In the genomic region with DNA sequence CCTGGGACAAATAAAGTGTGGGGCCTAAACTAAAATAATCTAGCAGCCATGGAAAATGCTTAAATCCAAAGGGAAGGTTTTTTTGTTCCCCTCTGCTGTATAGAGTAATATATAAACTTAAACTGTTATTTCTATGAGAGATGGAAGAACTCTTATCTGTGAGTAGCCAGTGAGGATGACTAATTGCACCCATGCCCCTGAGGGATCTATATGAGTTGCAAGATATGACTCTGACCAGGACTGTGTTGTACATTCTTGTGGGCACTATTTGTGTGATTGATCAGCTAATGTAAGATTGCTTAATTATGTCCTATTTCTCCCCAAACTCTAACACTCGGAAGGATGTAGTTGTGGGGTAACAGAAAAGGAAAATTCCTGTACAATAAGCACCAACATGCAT, we compare ENCODE assay signal across 32 cellular contexts. TPM values are rescaled to one million over a fixed set of nuclear protein-coding genes. Genes with fewer than 3 reads are reported as not detected.
A peak's percentile ranks its signal among the peaks of the same experiment; 100 is the strongest.
DNase-seq lines count a peak whose midpoint lies in the region; ATAC-seq, FAIRE-seq and TF ChIP-seq lines count a peak whose summit lies in the region.
"Had no signal": no experiment of that assay in that cellular context is flagged by ENCODE, and none has a peak within 500 bp of the region (broad histone marks: within the 10 kb centered on the region; RNA-seq: fewer than 3 reads in every experiment).

No MANE protein-coding gene starts in this region.

- DNase-seq in MCF 10A (ENCODE audit: unreplicated experiment) = peak; percentile 6
- no peak for DNase-seq in breast epithelium (ENCODE audit: low spot score in 2 of 2)
- no peak for DNase-seq in K562 (ENCODE audit: extremely low read depth in 1 of 4, low spot score in 3 of 4)
- DNase-seq in foreskin keratinocyte = peak in 1 of 2 donors; percentile 61
- DNase-seq in T-helper 2 cell treated with Interferon-gamma antibody and Interleukin-4, amounts not matched to agents 5 μg/mL and 100 μg/mL, for 36 hours (ENCODE audit: low spot score) = no peak
- DNase-seq in MV-4-11 (lab: John Stamatoyannopoulos, UW) = no peak
- DNase-seq in NCI-H2107 (lab: John Stamatoyannopoulos, UW) = no peak
- DNase-seq: 8988T; activated CD4-positive, alpha-beta T cell treated with anti-CD3 and anti-CD28 coated beads, Interleukin-2, amount 10 ng/mL, durations not matched to agents 24 days and 14 days; activated effector memory CD4-positive, alpha-beta T cell treated with anti-CD3 and anti-CD28 coated beads, Interleukin-2, amount 50 U/mL, for 16 hours; activated naive CD8-positive, alpha-beta T cell treated with anti-CD3 and anti-CD28 coated beads, Interleukin-2, amount 10 ng/mL, durations not matched to agents 7 days and 5 days; activated T-cell treated with anti-CD3 and anti-CD28 coated beads, Interleukin-2, amount 50 U/mL, for 1 hour; CD4-positive, alpha-beta T cell; effector memory CD4-positive, alpha-beta T cell; erythroblast; gastrocnemius medialis; hippocampal formation; mesenchymal stem cell; MG63; NCI-H2081 treated with DMSO at 0.1 percent for 48 hours; NCI-H446 treated with DMSO at 0.1 percent for 48 hours; stimulated activated naive CD8-positive, alpha-beta T cell treated with anti-CD3 and anti-CD28 coated beads, Interleukin-15, Interleukin-2, amounts not matched to agents 100 U/mL and 50 U/mL, for 24 hours; WERI-Rb-1 had no signal

- H2AFZ ChIP-seq in K562 (ENCODE audit: low read depth, low read length) = no peak overlapping the region

- TF ChIP-seq EP300 in K562 (IDR thresholded peaks at IDR 0.05; ENCODE audit: low read length) = no peak

- intact Hi-C loops in MCF 10A (cut with micrococcal nuclease) = loop anchor here (5.0 kb wide), 2 partner anchors 240 to 675 kb away; no protein-coding TSS in a partner anchor
- intact Hi-C loops in breast epithelium (cut with DNase I; ENCODE audit: low total_unique reads) = no loop called here
- intact Hi-C loops in K562 (cut with micrococcal nuclease) = no loop called here

- no peak overlapping the region for H3K9ac ChIP-seq in K562 (ENCODE audit: insufficient read depth in 1 of 2, low read depth in 2 of 2, low read length in 2 of 2)

- H3K27me3 Mint-ChIP-seq in MCF 10A (ENCODE audit: insufficient read depth, unreplicated experiment) = no peaks in the 10 kb centered on the region
- no peaks in the 10 kb centered on the region for H3K27me3 Mint-ChIP-seq in T-helper 2 cell treated with Interferon-gamma antibody and Interleukin-4, amounts not matched to agents 5 μg/mL and 100 μg/mL, for 36 hours (ENCODE audit: low read depth)
- H3K27me3 Mint-ChIP-seq: brain, progenitor cell of endocrine pancreas had no signal

- no peaks in the 10 kb centered on the region for H3K9me3 ChIP-seq in breast epithelium
- no peaks in the 10 kb centered on the region for H3K9me3 ChIP-seq in K562 (replicated peaks; ENCODE audit: control insufficient read depth, insufficient read depth, low read depth, low read length)
- H3K9me3 ChIP-seq: gastrocnemius medialis, MG63, thoracic aorta had no signal

- TF ChIP-seq RAD21 in K562 (CRISPR knock-in tag; conservative IDR thresholded peaks at IDR 0.05 in 1 of 2, IDR thresholded peaks at IDR 0.05 in 1 of 2) = no peak

- H3K27me3 ChIP-seq in breast epithelium = no peaks in the 10 kb centered on the region
- no peaks in the 10 kb centered on the region; a peak in 1 of 5 replicates for H3K27me3 ChIP-seq in K562 (ENCODE audit: control insufficient read depth in 2 of 2, insufficient read depth in 2 of 2, low read length in 2 of 2)
- no peaks in the 10 kb centered on the region for H3K27me3 ChIP-seq in foreskin keratinocyte
- H3K27me3 ChIP-seq: gastrocnemius medialis, MG63 had no signal

- no peaks in the 10 kb centered on the region for H3K36me3 Mint-ChIP-seq in MCF 10A (ENCODE audit: insufficient read depth, unreplicated experiment)
- H3K36me3 Mint-ChIP-seq in T-helper 2 cell treated with Interferon-gamma antibody and Interleukin-4, amounts not matched to agents 5 μg/mL and 100 μg/mL, for 36 hours (ENCODE audit: low read depth) = no peaks in the 10 kb centered on the region
- H3K36me3 Mint-ChIP-seq: activated naive CD8-positive, alpha-beta T cell treated with anti-CD3 and anti-CD28 coated beads, Interleukin-2, amount 10 ng/mL, durations not matched to agents 7 days and 5 days; brain had no signal

- CTCF ChIA-PET in MCF 10A (lab: Yijun Ruan, JAX) = interaction anchor here (0.7 to 3.3 kb wide), 4 partner anchors 10 to 661 kb away, joined by 3 to 15 read pairs (median 5); no protein-coding TSS in a partner anchor
- CTCF ChIA-PET in K562 (lab: Yijun Ruan, JAX; ENCODE audit: low intra/inter-chr PET ratio) = no interaction called here

- H3K4me3 ChIP-seq in breast epithelium (no peak overlapping the region), K562 (no peak overlapping the region)
- H3K4me3 ChIP-seq: coronary artery, gastrocnemius medialis, MG63, thoracic aorta had no signal

- no peaks in the 10 kb centered on the region for H3K9me1 ChIP-seq in K562 (ENCODE audit: control insufficient read depth, insufficient read depth, low read length)

- no peak overlapping the region for H3K4me3 Mint-ChIP-seq in MCF 10A (ENCODE audit: unreplicated experiment)
- H3K4me3 Mint-ChIP-seq in T-helper 2 cell treated with Interferon-gamma antibody and Interleukin-4, amounts not matched to agents 5 μg/mL and 100 μg/mL, for 36 hours = no peak overlapping the region
- H3K4me3 Mint-ChIP-seq: activated CD4-positive, alpha-beta T cell treated with anti-CD3 and anti-CD28 coated beads, Interleukin-2, amount 10 ng/mL, durations not matched to agents 24 days and 14 days; activated naive CD8-positive, alpha-beta T cell treated with anti-CD3 and anti-CD28 coated beads, Interleukin-2, amount 10 ng/mL, durations not matched to agents 7 days and 5 days; brain; CD4-positive, alpha-beta T cell; T-helper 1 cell treated with Interleukin-12 subunit alpha and Interleukin-12 subunit beta and Interleukin-4 antibody, amounts not matched to agents 30 μg/mL and 1 μg/mL, for 36 hours had no signal

- no peak for TF ChIP-seq CTCF in MCF 10A (IDR thresholded peaks at IDR 0.05; ENCODE audit: unreplicated experiment)
- TF ChIP-seq CTCF in breast epithelium (IDR thresholded peaks at IDR 0.05) = no peak
- TF ChIP-seq CTCF in K562 (IDR thresholded peaks at IDR 0.05 in 2 of 3, conservative IDR thresholded peaks at IDR 0.05 in 1 of 3; ENCODE audit: insufficient read depth in 2 of 3, low read depth in 1 of 3, low read length in 3 of 3) = no peak
- TF ChIP-seq CTCF in foreskin keratinocyte (conservative IDR thresholded peaks at IDR 0.05) = no peak

- H3K27ac ChIP-seq in breast epithelium (no peak overlapping the region), K562 (ENCODE audit: extremely low read depth, low read depth, low read length) (no peak overlapping the region), foreskin keratinocyte (no peak overlapping the region)
- H3K27ac ChIP-seq: coronary artery, gastrocnemius medialis, RWPE1, thoracic aorta, WERI-Rb-1 had no signal

- FAIRE-seq in K562 (lab: Jason Lieb, UNC) = no peak
- FAIRE-seq: H54 had no signal

- no peaks in the 10 kb centered on the region for H3K79me2 ChIP-seq in K562 (ENCODE audit: control insufficient read depth, insufficient read depth, low read length)

- H3K4me1 ChIP-seq in breast epithelium (no peaks in the 10 kb centered on the region), K562 (replicated peaks in 1 of 2; ENCODE audit: control insufficient read depth in 2 of 2, insufficient read depth in 2 of 2, low read length in 2 of 2) (no peaks in the 10 kb centered on the region; a peak in 1 of 5 replicates), foreskin keratinocyte (no peaks in the 10 kb centered on the region)
- H3K4me1 ChIP-seq: gastrocnemius medialis had no signal

- peaks cover 9% of the 10 kb centered on the region for H3K4me1 Mint-ChIP-seq in MCF 10A (ENCODE audit: insufficient read depth, unreplicated experiment)
- peaks cover 4% of the 10 kb centered on the region for H3K4me1 Mint-ChIP-seq in T-helper 2 cell treated with Interferon-gamma antibody and Interleukin-4, amounts not matched to agents 5 μg/mL and 100 μg/mL, for 36 hours (ENCODE audit: low read depth)
- H3K4me1 Mint-ChIP-seq: activated CD4-positive, alpha-beta T cell treated with anti-CD3 and anti-CD28 coated beads, Interleukin-2, amount 10 ng/mL, durations not matched to agents 24 days and 14 days; brain had no signal

- POLR2A ChIA-PET in MCF 10A (lab: Yijun Ruan, JAX) (no interaction called here), K562 (lab: Yijun Ruan, JAX) (no interaction called here)

- BruUV-seq in MCF 10A (replicated peaks; lab: Mats Ljungman, UMichigan) = no TSS peak
- no TSS peak for BruUV-seq in K562 (replicated peaks; lab: Mats Ljungman, UMichigan)

- in situ Hi-C loops in K562 (cut with MboI) = no loop called here

- no peaks in the 10 kb centered on the region for H4K20me1 ChIP-seq in K562 (replicated peaks; ENCODE audit: control insufficient read depth, insufficient read depth, low read length)

- WGBS in K562 (ENCODE audit: insufficient coverage, low coverage, missing lambda C conversion rate) = 0% methylated on average over 1 of the region's 1 CpG

- no peak overlapping the region for H3K4me2 ChIP-seq in K562 (ENCODE audit: insufficient read depth, low read length)

- ATAC-seq in K562 (no peak), foreskin keratinocyte (peak; percentile 68), HG03442 (IDR thresholded peaks at IDR 0.05; ENCODE audit: unreplicated experiment) (no peak)
- ATAC-seq: gastrocnemius medialis; stimulated activated naive CD8-positive, alpha-beta T cell treated with anti-CD3 and anti-CD28 coated beads, Interleukin-15, Interleukin-2, amounts not matched to agents 100 U/mL and 50 U/mL, for 24 hours had no signal

- H3K27ac Mint-ChIP-seq in MCF 10A (ENCODE audit: low read depth, unreplicated experiment) = no peak overlapping the region
- no peak overlapping the region for H3K27ac Mint-ChIP-seq in T-helper 2 cell treated with Interferon-gamma antibody and Interleukin-4, amounts not matched to agents 5 μg/mL and 100 μg/mL, for 36 hours
- H3K27ac Mint-ChIP-seq: activated CD4-positive, alpha-beta T cell treated with anti-CD3 and anti-CD28 coated beads, Interleukin-2, amount 10 ng/mL, durations not matched to agents 24 days and 14 days; activated naive CD8-positive, alpha-beta T cell treated with anti-CD3 and anti-CD28 coated beads, Interleukin-2, amount 10 ng/mL, durations not matched to agents 7 days and 5 days; brain; CD4-positive, alpha-beta T cell; progenitor cell of endocrine pancreas; T-helper 1 cell treated with Interleukin-12 subunit alpha and Interleukin-12 subunit beta and Interleukin-4 antibody, amounts not matched to agents 30 μg/mL and 1 μg/mL, for 36 hours had no signal

- H3K36me3 ChIP-seq in breast epithelium (no peaks in the 10 kb centered on the region), K562 (ENCODE audit: control insufficient read depth, insufficient read depth, low read length) (no peaks in the 10 kb centered on the region)
- H3K36me3 ChIP-seq: gastrocnemius medialis, MG63, thoracic aorta, WERI-Rb-1 had no signal

- H3K9me3 Mint-ChIP-seq in MCF 10A (ENCODE audit: unreplicated experiment) = peaks cover 3% of the 10 kb centered on the region
- no peaks in the 10 kb centered on the region for H3K9me3 Mint-ChIP-seq in T-helper 2 cell treated with Interferon-gamma antibody and Interleukin-4, amounts not matched to agents 5 μg/mL and 100 μg/mL, for 36 hours
- H3K9me3 Mint-ChIP-seq: activated CD4-positive, alpha-beta T cell treated with anti-CD3 and anti-CD28 coated beads, Interleukin-2, amount 10 ng/mL, durations not matched to agents 24 days and 14 days; CD4-positive, alpha-beta T cell; T-helper 1 cell treated with Interleukin-12 subunit alpha and Interleukin-12 subunit beta and Interleukin-4 antibody, amounts not matched to agents 30 μg/mL and 1 μg/mL, for 36 hours had no signal

- TF ChIP-seq POLR2A in breast epithelium (IDR thresholded peaks at IDR 0.05) = no peak
- TF ChIP-seq POLR2A in K562 (conservative IDR thresholded peaks at IDR 0.05) = no peak

RNA-seq across cellular contexts. Expression of a gene that starts 35.2 kb away (rescaled TPM):
- total RNA-seq in MCF 10A (2022) = not detected in 2 replicates
- not detected for total RNA-seq in breast epithelium
- total RNA-seq in K562 (2011; cell fraction: chromatin; rRNA removed; ENCODE audit: low replicate concordance) = not detected in 2 replicates
- total RNA-seq in K562 (2011; cell fraction: nucleolus; rRNA removed) = not detected in 2 replicates
- not detected in 2 replicates for total RNA-seq in K562 (2011; cell fraction: nucleoplasm; rRNA removed)
- total RNA-seq in K562 (2014; rRNA removed) = 0.09 and 0.16 TPM in 2 replicates
- not detected in 2 replicates for total RNA-seq in K562 (2014; rRNA removed; fragmentation: Illumina TruSeq; extraction: Trizol)
- not detected in 2 replicates for total RNA-seq in K562 (2015; rRNA removed; fragmentation: Illumina TruSeq; extraction: Trizol)
- not detected in 2 replicates for total RNA-seq in K562 (2021)
- polyA plus RNA-seq in K562 (2011; rRNA removed) = not detected in 2 replicates
- not detected in 2 replicates for polyA plus RNA-seq in K562 (2011; cell fraction: cytosol; rRNA removed)
- polyA plus RNA-seq in K562 (2011; cell fraction: nucleus; rRNA removed) = not detected in 2 replicates
- polyA plus RNA-seq in K562 (2012) = 0.07 TPM in 1 of 2 replicates, not detected in the other
- polyA plus RNA-seq in K562 (2014; fragmentation: Illumina TruSeq; extraction: Trizol) = not detected in 2 replicates
- under 1 TPM in 1 of 2 experiments, not detected in 1; 0.03 TPM for polyA plus RNA-seq in K562 (2014; fragmentation: Nextera tagmentation; extraction: Ambion mirVana)
- polyA plus RNA-seq in K562 (2014; rRNA removed) = 0.07 TPM in 1 of 2 replicates, not detected in the other
- polyA minus RNA-seq in K562 (2011; rRNA and poly(A)+ RNA removed) = not detected in 2 replicates
- not detected in 2 replicates for polyA minus RNA-seq in K562 (2011; cell fraction: cytosol; rRNA and poly(A)+ RNA removed)
- not detected in 2 replicates for polyA minus RNA-seq in K562 (2011; cell fraction: nucleus; rRNA and poly(A)+ RNA removed)
- not detected in 2 replicates for total RNA-seq in foreskin keratinocyte
- polyA plus RNA-seq in foreskin keratinocyte = not detected in 2 replicates
- total RNA-seq: activated CD4-positive, alpha-beta T cell treated with anti-CD3 and anti-CD28 coated beads, Interleukin-2, amount 10 ng/mL, durations not matched to agents 24 days and 14 days; activated CD8-positive, alpha-beta memory T cell treated with anti-CD3 and anti-CD28 coated beads for 36 hours; activated naive CD8-positive, alpha-beta T cell treated with anti-CD3 and anti-CD28 coated beads, Interleukin-2, amount 10 ng/mL, durations not matched to agents 7 days and 5 days; CD4-positive, alpha-beta T cell; gastrocnemius medialis; progenitor cell of endocrine pancreas; thoracic aorta had no signal

RNA-seq across cellular contexts. Expression of a gene that starts 38.5 kb away (rescaled TPM):
- total RNA-seq in MCF 10A (2022) (not detected in 2 replicates), breast epithelium (not detected), K562 (2014; rRNA removed) (not detected in 2 replicates), K562 (2014; rRNA removed; fragmentation: Illumina TruSeq; extraction: Trizol) (not detected in 2 replicates), K562 (2015; rRNA removed; fragmentation: Illumina TruSeq; extraction: Trizol) (not detected in 2 replicates), K562 (2021) (not detected in 2 replicates), foreskin keratinocyte (not detected in 2 replicates)
- not detected in 2 replicates for total RNA-seq in K562 (2011; cell fraction: chromatin; rRNA removed; ENCODE audit: low replicate concordance)
- not detected in 2 replicates for total RNA-seq in K562 (2011; cell fraction: nucleolus; rRNA removed)
- not detected in 2 replicates for total RNA-seq in K562 (2011; cell fraction: nucleoplasm; rRNA removed)
- polyA plus RNA-seq in K562 (2011; rRNA removed) (not detected in 2 replicates), K562 (2014; fragmentation: Illumina TruSeq; extraction: Trizol) (not detected in 2 replicates), K562 (2014; fragmentation: Nextera tagmentation; extraction: Ambion mirVana) (not detected), K562 (2014; rRNA removed) (not detected in 2 replicates), foreskin keratinocyte (not detected in 2 replicates)
- not detected in 2 replicates for polyA plus RNA-seq in K562 (2011; cell fraction: cytosol; rRNA removed)
- polyA plus RNA-seq in K562 (2011; cell fraction: nucleus; rRNA removed) = not detected in 2 replicates
- polyA plus RNA-seq in K562 (2012) = not detected in 2 replicates
- polyA minus RNA-seq in K562 (2011; rRNA and poly(A)+ RNA removed) = not detected in 2 replicates
- not detected in 2 replicates for polyA minus RNA-seq in K562 (2011; cell fraction: cytosol; rRNA and poly(A)+ RNA removed)
- not detected in 2 replicates for polyA minus RNA-seq in K562 (2011; cell fraction: nucleus; rRNA and poly(A)+ RNA removed)
- total RNA-seq: activated CD4-positive, alpha-beta T cell treated with anti-CD3 and anti-CD28 coated beads, Interleukin-2, amount 10 ng/mL, durations not matched to agents 24 days and 14 days; activated CD8-positive, alpha-beta memory T cell treated with anti-CD3 and anti-CD28 coated beads for 36 hours; activated naive CD8-positive, alpha-beta T cell treated with anti-CD3 and anti-CD28 coated beads, Interleukin-2, amount 10 ng/mL, durations not matched to agents 7 days and 5 days; CD4-positive, alpha-beta T cell; gastrocnemius medialis; progenitor cell of endocrine pancreas; thoracic aorta had no signal
